In the genomic region with DNA sequence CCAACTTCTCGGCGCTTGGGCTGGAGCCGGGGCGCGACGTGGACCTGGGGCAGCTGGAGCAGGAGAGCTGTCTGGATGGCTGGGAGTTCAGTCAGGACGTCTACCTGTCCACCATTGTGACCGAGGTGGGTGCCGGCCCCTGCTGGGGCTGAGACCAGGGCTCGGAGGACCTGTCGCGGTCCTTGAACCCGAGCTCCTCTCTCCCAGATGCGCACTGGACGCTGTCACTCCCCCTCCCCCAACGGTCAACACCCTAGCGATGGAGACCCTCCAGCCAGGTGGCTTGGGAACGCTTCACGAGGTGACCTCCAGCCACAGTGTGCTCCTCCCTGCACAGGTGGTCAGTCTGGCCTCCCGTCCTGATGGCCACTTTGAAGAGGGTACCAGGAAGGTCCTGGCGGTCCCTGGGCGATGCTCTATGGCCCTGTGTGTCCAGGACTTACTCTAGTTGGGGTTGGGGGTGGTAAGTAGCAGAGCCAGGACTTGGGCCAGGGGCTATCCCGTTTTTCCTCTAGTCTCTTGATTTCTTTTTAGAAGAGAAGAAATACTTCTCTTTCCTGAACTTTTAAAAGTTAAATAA, we compare ENCODE assay signal across 8 cellular contexts. TPM values are rescaled to one million over a fixed set of nuclear protein-coding genes. Genes with fewer than 3 reads are reported as not detected.
DNase-seq lines count a peak whose midpoint lies in the region; ATAC-seq lines count a peak whose summit lies in the region.

No MANE protein-coding gene starts in this region.

- no peaks in the 10 kb centered on the region for H3K27me3 ChIP-seq in adipocyte (replicated peaks; ENCODE audit: control insufficient read depth, insufficient read depth, low read length)
- H3K27me3 ChIP-seq in iPS-20b (ENCODE audit: insufficient read depth, low read length), result peaks cover 25% of the 10 kb centered on the region

- no peaks in the 10 kb centered on the region for H3K36me3 ChIP-seq in adipocyte (ENCODE audit: control insufficient read depth, insufficient read depth, low read length, severe bottlenecking)
- no peaks in the 10 kb centered on the region for H3K36me3 ChIP-seq in iPS-20b (ENCODE audit: insufficient read depth, low read depth, low read length)

- no peaks in the 10 kb centered on the region for H3K9me3 Mint-ChIP-seq in stimulated activated naive B cell treated with anti-CD40 and anti-IgM and Interleukin-4, amounts not matched to agents 10 μg/mL and 1 μg/mL and 100 μg/mL, for 72 hours

- peak overlapping the region; percentile 85 for H3K27ac Mint-ChIP-seq in stimulated activated naive B cell treated with anti-CD40 and anti-IgM and Interleukin-4, amounts not matched to agents 10 μg/mL and 1 μg/mL and 100 μg/mL, for 72 hours

- H3K4me1 ChIP-seq in adipocyte (ENCODE audit: control insufficient read depth, insufficient read depth, low read length) (peaks cover 17% of the 10 kb centered on the region), iPS-20b (ENCODE audit: insufficient read depth, low read length) (no peaks in the 10 kb centered on the region; the same call in 1 of the 2 replicates)

- no peaks in the 10 kb centered on the region for H3K27me3 Mint-ChIP-seq in stimulated activated naive B cell treated with anti-CD40 and anti-IgM and Interleukin-4, amounts not matched to agents 10 μg/mL and 1 μg/mL and 100 μg/mL, for 72 hours

- ATAC-seq in HG03342 (IDR thresholded peaks at IDR 0.05; ENCODE audit: unreplicated experiment) (peak; percentile 10), GM18517 (IDR thresholded peaks at IDR 0.05; ENCODE audit: unreplicated experiment) (no peak)
- no peak for ATAC-seq in stimulated activated naive B cell treated with anti-CD40 and anti-IgM and Interleukin-4, amounts not matched to agents 10 μg/mL and 1 μg/mL and 100 μg/mL, for 72 hours (replicated peaks)

- H3K9ac ChIP-seq in adipocyte (ENCODE audit: low read length) (peak overlapping the region; percentile 86), iPS-20b (ENCODE audit: low read depth, low read length) (peak overlapping the region; percentile 80; the same call in 1 of the 2 replicates)

- H3K36me3 Mint-ChIP-seq in stimulated activated naive B cell treated with anti-CD40 and anti-IgM and Interleukin-4, amounts not matched to agents 10 μg/mL and 1 μg/mL and 100 μg/mL, for 72 hours, result peaks cover 0 to 4% of the 10 kb centered on the region in 2 donors

- H3K4me3 ChIP-seq in adipocyte (ENCODE audit: low read length) (peak overlapping the region; percentile 85), iPS-20b (ENCODE audit: low read length) (peak overlapping the region; percentile 73)

- H3K9me3 ChIP-seq in adipocyte (ENCODE audit: control insufficient read depth, low read length) (no peaks in the 10 kb centered on the region), iPS-20b (ENCODE audit: insufficient read depth, low read depth, low read length) (no peaks in the 10 kb centered on the region)

- no peak overlapping the region for H3K27ac ChIP-seq in iPS-20b (ENCODE audit: low read length)

- DNase-seq in adipocyte (ENCODE audit: low read depth), result no peak
- no peak for DNase-seq in stimulated activated naive B cell treated with anti-CD40 and anti-IgM and Interleukin-4, amounts not matched to agents 10 μg/mL and 1 μg/mL and 100 μg/mL, for 72 hours
- DNase-seq in occipital lobe (lab: John Stamatoyannopoulos, UW), result no peak
- DNase-seq in NK-92 treated with Interleukin-12 subunit alpha and Interleukin-12 subunit beta, amount 100 ng/mL, for 24 hours (lab: John Stamatoyannopoulos, UW), result no peak
- no peak for DNase-seq in hepatic stellate cell (ENCODE audit: low spot score)

- H3K4me1 Mint-ChIP-seq in stimulated activated naive B cell treated with anti-CD40 and anti-IgM and Interleukin-4, amounts not matched to agents 10 μg/mL and 1 μg/mL and 100 μg/mL, for 72 hours, result peaks cover 12 to 20% of the 10 kb centered on the region in 2 donors

- peak overlapping the region; percentile 86 to 89 for H3K4me3 Mint-ChIP-seq in stimulated activated naive B cell treated with anti-CD40 and anti-IgM and Interleukin-4, amounts not matched to agents 10 μg/mL and 1 μg/mL and 100 μg/mL, for 72 hours

RNA-seq across cellular contexts. Expression of gene SLC22A5, which starts 0.8 kb away (rescaled TPM):
- 10.5 TPM for total RNA-seq in occipital lobe
